4 cellular contexts compared by ENCODE assay signal in the genomic region with DNA sequence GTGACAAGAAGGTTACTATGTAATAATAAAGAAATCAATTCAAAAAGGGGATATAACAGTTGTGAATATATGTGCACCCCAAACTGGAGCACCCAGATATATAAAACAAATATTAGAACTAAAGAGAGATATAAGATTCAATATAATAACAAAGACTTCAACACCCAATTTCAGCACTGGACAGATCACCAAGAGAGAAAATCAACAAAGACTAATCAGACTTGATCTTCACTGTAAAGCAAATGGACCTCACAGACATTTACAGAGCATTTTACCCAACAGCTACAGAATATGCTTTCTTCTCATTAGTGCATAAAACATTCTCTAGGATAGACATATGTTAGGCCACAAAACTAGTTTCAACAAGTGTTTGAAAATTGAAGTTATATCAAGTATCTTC.
TF ChIP-seq lines count a peak whose summit lies in the region.

No MANE protein-coding gene starts in this region.

TF ChIP-seq in liver, 16 proteins besides CTCF, POLR2A, EP300 and RAD21:
- TF ChIP-seq, protein P1, sequence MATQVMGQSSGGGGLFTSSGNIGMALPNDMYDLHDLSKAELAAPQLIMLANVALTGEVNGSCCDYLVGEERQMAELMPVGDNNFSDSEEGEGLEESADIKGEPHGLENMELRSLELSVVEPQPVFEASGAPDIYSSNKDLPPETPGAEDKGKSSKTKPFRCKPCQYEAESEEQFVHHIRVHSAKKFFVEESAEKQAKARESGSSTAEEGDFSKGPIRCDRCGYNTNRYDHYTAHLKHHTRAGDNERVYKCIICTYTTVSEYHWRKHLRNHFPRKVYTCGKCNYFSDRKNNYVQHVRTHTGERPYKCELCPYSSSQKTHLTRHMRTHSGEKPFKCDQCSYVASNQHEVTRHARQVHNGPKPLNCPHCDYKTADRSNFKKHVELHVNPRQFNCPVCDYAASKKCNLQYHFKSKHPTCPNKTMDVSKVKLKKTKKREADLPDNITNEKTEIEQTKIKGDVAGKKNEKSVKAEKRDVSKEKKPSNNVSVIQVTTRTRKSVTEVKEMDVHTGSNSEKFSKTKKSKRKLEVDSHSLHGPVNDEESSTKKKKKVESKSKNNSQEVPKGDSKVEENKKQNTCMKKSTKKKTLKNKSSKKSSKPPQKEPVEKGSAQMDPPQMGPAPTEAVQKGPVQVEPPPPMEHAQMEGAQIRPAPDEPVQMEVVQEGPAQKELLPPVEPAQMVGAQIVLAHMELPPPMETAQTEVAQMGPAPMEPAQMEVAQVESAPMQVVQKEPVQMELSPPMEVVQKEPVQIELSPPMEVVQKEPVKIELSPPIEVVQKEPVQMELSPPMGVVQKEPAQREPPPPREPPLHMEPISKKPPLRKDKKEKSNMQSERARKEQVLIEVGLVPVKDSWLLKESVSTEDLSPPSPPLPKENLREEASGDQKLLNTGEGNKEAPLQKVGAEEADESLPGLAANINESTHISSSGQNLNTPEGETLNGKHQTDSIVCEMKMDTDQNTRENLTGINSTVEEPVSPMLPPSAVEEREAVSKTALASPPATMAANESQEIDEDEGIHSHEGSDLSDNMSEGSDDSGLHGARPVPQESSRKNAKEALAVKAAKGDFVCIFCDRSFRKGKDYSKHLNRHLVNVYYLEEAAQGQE (IDR thresholded peaks at IDR 0.05) = peak; percentile 44
- no peak for TF ChIP-seq HNF4G (IDR thresholded peaks at IDR 0.05)

TF ChIP-seq in HepG2, 621 proteins besides CTCF, POLR2A, EP300 and RAD21 (continues in another document):
- TF ChIP-seq ZNF160 (CRISPR knock-in tag; IDR thresholded peaks at IDR 0.05) (no peak), ADNP (CRISPR knock-in tag; IDR thresholded peaks at IDR 0.05) (no peak), SMAD3 (CRISPR knock-in tag; IDR thresholded peaks at IDR 0.05) (no peak), PHF5A (CRISPR knock-in tag; IDR thresholded peaks at IDR 0.05; ENCODE audit: low read depth, unreplicated experiment) (no peak)
- TF ChIP-seq, protein P2, sequence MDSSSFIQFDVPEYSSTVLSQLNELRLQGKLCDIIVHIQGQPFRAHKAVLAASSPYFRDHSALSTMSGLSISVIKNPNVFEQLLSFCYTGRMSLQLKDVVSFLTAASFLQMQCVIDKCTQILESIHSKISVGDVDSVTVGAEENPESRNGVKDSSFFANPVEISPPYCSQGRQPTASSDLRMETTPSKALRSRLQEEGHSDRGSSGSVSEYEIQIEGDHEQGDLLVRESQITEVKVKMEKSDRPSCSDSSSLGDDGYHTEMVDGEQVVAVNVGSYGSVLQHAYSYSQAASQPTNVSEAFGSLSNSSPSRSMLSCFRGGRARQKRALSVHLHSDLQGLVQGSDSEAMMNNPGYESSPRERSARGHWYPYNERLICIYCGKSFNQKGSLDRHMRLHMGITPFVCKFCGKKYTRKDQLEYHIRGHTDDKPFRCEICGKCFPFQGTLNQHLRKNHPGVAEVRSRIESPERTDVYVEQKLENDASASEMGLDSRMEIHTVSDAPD (CRISPR knock-in tag; IDR thresholded peaks at IDR 0.05) = no peak
- TF ChIP-seq, protein P3, sequence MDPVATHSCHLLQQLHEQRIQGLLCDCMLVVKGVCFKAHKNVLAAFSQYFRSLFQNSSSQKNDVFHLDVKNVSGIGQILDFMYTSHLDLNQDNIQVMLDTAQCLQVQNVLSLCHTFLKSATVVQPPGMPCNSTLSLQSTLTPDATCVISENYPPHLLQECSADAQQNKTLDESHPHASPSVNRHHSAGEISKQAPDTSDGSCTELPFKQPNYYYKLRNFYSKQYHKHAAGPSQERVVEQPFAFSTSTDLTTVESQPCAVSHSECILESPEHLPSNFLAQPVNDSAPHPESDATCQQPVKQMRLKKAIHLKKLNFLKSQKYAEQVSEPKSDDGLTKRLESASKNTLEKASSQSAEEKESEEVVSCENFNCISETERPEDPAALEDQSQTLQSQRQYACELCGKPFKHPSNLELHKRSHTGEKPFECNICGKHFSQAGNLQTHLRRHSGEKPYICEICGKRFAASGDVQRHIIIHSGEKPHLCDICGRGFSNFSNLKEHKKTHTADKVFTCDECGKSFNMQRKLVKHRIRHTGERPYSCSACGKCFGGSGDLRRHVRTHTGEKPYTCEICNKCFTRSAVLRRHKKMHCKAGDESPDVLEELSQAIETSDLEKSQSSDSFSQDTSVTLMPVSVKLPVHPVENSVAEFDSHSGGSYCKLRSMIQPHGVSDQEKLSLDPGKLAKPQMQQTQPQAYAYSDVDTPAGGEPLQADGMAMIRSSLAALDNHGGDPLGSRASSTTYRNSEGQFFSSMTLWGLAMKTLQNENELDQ (CRISPR knock-in tag; IDR thresholded peaks at IDR 0.05; ENCODE audit: borderline replicate concordance) = no peak

TF ChIP-seq in Ishikawa, 13 proteins besides CTCF, POLR2A, EP300 and RAD21:
- TF ChIP-seq TAF1 (IDR thresholded peaks at IDR 0.05; ENCODE audit: low read depth) = no peak
- TF ChIP-seq EGR1 (IDR thresholded peaks at IDR 0.05) = no peak
- no peak for TF ChIP-seq TCF12 (IDR thresholded peaks at IDR 0.05; ENCODE audit: low read depth)
- no peak for TF ChIP-seq CREB1 (IDR thresholded peaks at IDR 0.05; ENCODE audit: low read depth)
- no peak for TF ChIP-seq YY1 (IDR thresholded peaks at IDR 0.05; ENCODE audit: low read depth)
- TF ChIP-seq FOXM1 (IDR thresholded peaks at IDR 0.05; ENCODE audit: borderline replicate concordance, low read depth) = no peak
- no peak for TF ChIP-seq CEBPB (IDR thresholded peaks at IDR 0.05)
- TF ChIP-seq, protein P1 (IDR thresholded peaks at IDR 0.05; ENCODE audit: low read depth) = peak; percentile 77

TF ChIP-seq in K562, 482 proteins besides CTCF, POLR2A, EP300 and RAD21 (continued from another document):
- no peak for TF ChIP-seq RBM39 (optimal IDR thresholded peaks at IDR 0.05; ENCODE audit: low read depth, low read length)
- TF ChIP-seq NCOA2 (IDR thresholded peaks at IDR 0.05; ENCODE audit: partially characterized antibody in 2 of 2) = no peak
- no peak for TF ChIP-seq MBD2 (IDR thresholded peaks at IDR 0.05; ENCODE audit: borderline replicate concordance, low read depth)
- no peak for TF ChIP-seq GABPB1 (CRISPR knock-in tag; IDR thresholded peaks at IDR 0.05)
- peak; percentile 84 for TF ChIP-seq MIER1 (IDR thresholded peaks at IDR 0.05; ENCODE audit: low read depth)
- TF ChIP-seq SREBF2 (CRISPR knock-in tag; IDR thresholded peaks at IDR 0.05) = no peak
- TF ChIP-seq RB1 (IDR thresholded peaks at IDR 0.05; ENCODE audit: low read depth) = no peak
- no peak for TF ChIP-seq ZNF76 (CRISPR knock-in tag; IDR thresholded peaks at IDR 0.05; ENCODE audit: borderline replicate concordance)
